In the genomic region with DNA sequence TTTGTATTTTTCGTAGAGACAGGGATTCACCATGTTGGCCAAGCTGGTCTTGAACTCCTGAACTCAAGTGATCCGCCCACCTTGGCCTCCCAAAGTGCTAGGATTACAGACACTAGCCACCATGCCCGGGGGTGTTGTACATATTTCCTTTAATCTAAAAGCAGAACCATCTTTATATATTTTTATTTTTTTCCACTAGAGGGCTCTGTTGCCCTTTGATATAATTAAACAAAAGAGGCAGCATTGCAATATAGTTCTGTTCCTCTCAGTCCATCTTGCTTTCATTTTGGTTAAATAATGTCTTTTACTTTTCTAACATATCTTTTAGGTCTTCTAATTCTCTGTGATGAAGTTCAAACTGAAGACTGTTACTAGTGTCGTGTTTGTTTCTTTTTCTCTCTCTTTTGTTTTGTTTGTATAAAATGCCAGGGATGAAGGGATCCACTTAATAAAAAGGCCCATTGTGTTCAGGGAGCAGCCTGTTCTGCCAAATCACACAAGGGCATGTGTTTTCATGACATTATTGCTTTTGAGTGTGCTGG, we compare ENCODE assay signal across 8 cellular contexts. TPM values are rescaled to one million over a fixed set of nuclear protein-coding genes. Genes with fewer than 3 reads are reported as not detected.
DNase-seq lines count a peak whose midpoint lies in the region; ATAC-seq and TF ChIP-seq lines count a peak whose summit lies in the region.

No MANE protein-coding gene starts in this region.

- H3K4me3 Mint-ChIP-seq in activated CD4-positive, alpha-beta memory T cell treated with anti-CD3 and anti-CD28 coated beads for 36 hours: peak overlapping the region; percentile 31
- H3K4me3 Mint-ChIP-seq in osteocyte (ENCODE audit: unreplicated experiment): peak overlapping the region; percentile 62

- no peaks in the 10 kb centered on the region for H3K4me1 ChIP-seq in foreskin keratinocyte

- H3K9me3 Mint-ChIP-seq in activated CD4-positive, alpha-beta memory T cell treated with anti-CD3 and anti-CD28 coated beads for 36 hours: no peaks in the 10 kb centered on the region
- H3K9me3 Mint-ChIP-seq in osteocyte (ENCODE audit: unreplicated experiment): no peaks in the 10 kb centered on the region

- no peak overlapping the region for H3K27ac Mint-ChIP-seq in activated CD4-positive, alpha-beta memory T cell treated with anti-CD3 and anti-CD28 coated beads for 36 hours
- peak overlapping the region; percentile 85 for H3K27ac Mint-ChIP-seq in osteocyte (ENCODE audit: unreplicated experiment)

- CTCF ChIA-PET in activated CD4-positive, alpha-beta memory T cell treated with anti-CD3 and anti-CD28 coated beads for 36 hours (lab: Charles Lee): interaction anchor here (0.8 to 3.5 kb wide), 4 partner anchors 15 to 114 kb away, joined by 3 to 15 read pairs (median 6); no protein-coding TSS in a partner anchor

- TF ChIP-seq CTCF in foreskin keratinocyte (conservative IDR thresholded peaks at IDR 0.05): peak; percentile 73
- TF ChIP-seq CTCF in osteocyte (IDR thresholded peaks at IDR 0.05): peak; percentile 64

- POLR2A ChIA-PET in activated CD4-positive, alpha-beta memory T cell treated with anti-CD3 and anti-CD28 coated beads for 36 hours (lab: Charles Lee): no interaction called here

- ATAC-seq in GM18519 (IDR thresholded peaks at IDR 0.05; ENCODE audit: low FRiP score, unreplicated experiment) (peak; percentile 71), HG03108 (IDR thresholded peaks at IDR 0.05; ENCODE audit: unreplicated experiment) (peak; percentile 72), foreskin keratinocyte (peak; percentile 93), HG03095 (IDR thresholded peaks at IDR 0.05; ENCODE audit: unreplicated experiment) (no peak)

- peaks cover 5% of the 10 kb centered on the region for H3K36me3 Mint-ChIP-seq in activated CD4-positive, alpha-beta memory T cell treated with anti-CD3 and anti-CD28 coated beads for 36 hours
- H3K36me3 Mint-ChIP-seq in osteocyte (ENCODE audit: unreplicated experiment): peaks cover 9% of the 10 kb centered on the region

- H3K27ac ChIP-seq in foreskin keratinocyte: no peak overlapping the region

- no peaks in the 10 kb centered on the region for H3K27me3 Mint-ChIP-seq in activated CD4-positive, alpha-beta memory T cell treated with anti-CD3 and anti-CD28 coated beads for 36 hours
- H3K27me3 Mint-ChIP-seq in osteocyte (ENCODE audit: unreplicated experiment): no peaks in the 10 kb centered on the region

- DNase-seq in CD1c-positive myeloid dendritic cell (ENCODE audit: extremely low spot score) (peak; percentile 82), NCI-H2171 treated with DMSO at 0.1 percent for 48 hours (lab: John Stamatoyannopoulos, UW) (peak; percentile 84), foreskin keratinocyte (peak; percentile 46 to 67), osteocyte (ENCODE audit: extremely low spot score, unreplicated experiment) (no peak)
- peak; percentile 28 for DNase-seq in activated CD4-positive, alpha-beta memory T cell treated with anti-CD3 and anti-CD28 coated beads for 36 hours

- H3K27me3 ChIP-seq in foreskin keratinocyte: no peaks in the 10 kb centered on the region

- intact Hi-C loops in activated CD4-positive, alpha-beta memory T cell treated with anti-CD3 and anti-CD28 coated beads for 36 hours (cut with micrococcal nuclease): loop anchor here (1.0 to 10.0 kb wide), 3 partner anchors 112 to 1482 kb away; a partner anchor contains a TSS

- peaks cover 7% of the 10 kb centered on the region for H3K4me1 Mint-ChIP-seq in activated CD4-positive, alpha-beta memory T cell treated with anti-CD3 and anti-CD28 coated beads for 36 hours (ENCODE audit: low read depth)
- peaks cover 34% of the 10 kb centered on the region for H3K4me1 Mint-ChIP-seq in osteocyte (ENCODE audit: unreplicated experiment)

RNA-seq across cellular contexts. Expression of a gene that starts 23.4 kb away (rescaled TPM):
- 10 to 100 TPM; 14.3 to 16.5 TPM for total RNA-seq in activated CD4-positive, alpha-beta memory T cell treated with anti-CD3 and anti-CD28 coated beads for 36 hours
- total RNA-seq in foreskin keratinocyte (7.6 and 10.1 TPM in 2 replicates), osteocyte (28.2 and 29.7 TPM in 2 replicates)
- 4.0 and 8.0 TPM in 2 replicates for polyA plus RNA-seq in foreskin keratinocyte
